Comparison of ENCODE assay signal across 2 cellular contexts in the genomic region with DNA sequence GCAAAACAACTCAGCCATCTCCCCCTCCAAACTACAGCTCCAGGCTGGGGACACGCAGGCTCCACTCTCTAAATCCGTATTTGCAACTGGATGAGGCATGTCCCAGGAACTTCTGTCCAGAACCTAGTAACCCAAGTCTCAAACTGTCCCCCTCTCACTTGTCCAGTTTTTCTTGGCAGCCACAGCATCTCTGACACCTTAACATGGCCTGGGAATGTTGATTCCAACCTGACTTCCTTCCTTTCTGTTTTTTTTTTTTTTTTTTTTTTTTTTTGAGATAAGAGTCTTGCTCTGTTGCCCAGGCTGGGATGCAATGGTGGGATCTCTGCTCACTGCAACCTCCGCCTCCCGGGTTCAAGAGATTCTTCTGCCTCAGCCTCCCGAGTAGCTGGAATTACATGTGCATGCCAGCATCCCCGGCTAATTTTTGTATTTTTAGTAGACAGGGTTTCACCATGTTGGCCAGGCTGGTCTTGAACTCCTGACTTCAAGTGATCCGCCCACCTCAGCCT.
TF ChIP-seq lines count a peak whose summit lies in the region.

No MANE protein-coding gene starts in this region.

TF ChIP-seq in HEK293, 187 proteins besides CTCF, POLR2A, EP300 and RAD21:
- TF ChIP-seq KLF1 (tag by site-specific recombination; IDR thresholded peaks at IDR 0.05) = peak; percentile 44; the same call in 1 of the 2 replicates
- peak; percentile 93 for TF ChIP-seq ZNF121 (tag by site-specific recombination; IDR thresholded peaks at IDR 0.05)
- TF ChIP-seq, protein P1, sequence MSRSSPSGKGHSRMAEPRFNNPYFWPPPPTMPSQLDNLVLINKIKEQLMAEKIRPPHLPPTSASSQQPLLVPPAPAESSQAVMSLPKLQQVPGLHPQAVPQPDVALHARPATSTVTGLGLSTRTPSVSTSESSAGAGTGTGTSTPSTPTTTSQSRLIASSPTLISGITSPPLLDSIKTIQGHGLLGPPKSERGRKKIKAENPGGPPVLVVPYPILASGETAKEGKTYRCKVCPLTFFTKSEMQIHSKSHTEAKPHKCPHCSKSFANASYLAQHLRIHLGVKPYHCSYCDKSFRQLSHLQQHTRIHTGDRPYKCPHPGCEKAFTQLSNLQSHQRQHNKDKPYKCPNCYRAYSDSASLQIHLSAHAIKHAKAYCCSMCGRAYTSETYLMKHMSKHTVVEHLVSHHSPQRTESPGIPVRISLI (tag by site-specific recombination; IDR thresholded peaks at IDR 0.05) = peak; percentile 70; the same call in 1 of the 2 replicates
- peak; percentile 36; the same call in 1 of the 2 replicates for TF ChIP-seq ZFHX2 (tag by site-specific recombination; conservative IDR thresholded peaks at IDR 0.05)

TF ChIP-seq in K562, 482 proteins besides CTCF, POLR2A, EP300 and RAD21:
- peak; percentile 62 for TF ChIP-seq EGR1 (conservative IDR thresholded peaks at IDR 0.05)
- TF ChIP-seq ZNF121 (CRISPR knock-in tag; conservative IDR thresholded peaks at IDR 0.05) = peak; percentile 43
TF ChIP-seq in K562: peak in this region for 2; not testable (repeated sequence) for 480.
